In genomic region chr12:64612843-64613242, GRCh38 we compare ENCODE assay signal across 9 cellular contexts. TPM values are rescaled to one million over a fixed set of nuclear protein-coding genes. Genes with fewer than 3 reads are reported as not detected.
DNase-seq lines count a peak whose midpoint lies in the region; ATAC-seq and TF ChIP-seq lines count a peak whose summit lies in the region.
"Had no signal": no experiment of that assay in that cellular context is flagged by ENCODE, and none has a peak within 500 bp of the region (broad histone marks: within the 10 kb centered on the region; RNA-seq: fewer than 3 reads in every experiment).

No MANE protein-coding gene starts in this region.

- H3K36me3 Mint-ChIP-seq in activated naive CD4-positive, alpha-beta T cell treated with anti-CD3 and anti-CD28 coated beads, Interleukin-2, amount 10 ng/mL, durations not matched to agents 7 days and 5 days = peaks cover 50% of the 10 kb centered on the region
- H3K36me3 Mint-ChIP-seq in type B pancreatic cell = peaks cover 13% of the 10 kb centered on the region

- H3K9me3 Mint-ChIP-seq in activated naive CD4-positive, alpha-beta T cell treated with anti-CD3 and anti-CD28 coated beads, Interleukin-2, amount 10 ng/mL, durations not matched to agents 7 days and 5 days = no peaks in the 10 kb centered on the region
- no peaks in the 10 kb centered on the region for H3K9me3 Mint-ChIP-seq in type B pancreatic cell

- CTCF ChIA-PET in activated naive CD4-positive, alpha-beta T cell treated with anti-CD3 and anti-CD28 coated beads, Interleukin-2, amount 10 ng/mL, durations not matched to agents 7 days and 5 days (lab: Charles Lee) = interaction anchor here (1.6 kb wide), 1 partner anchor 84 kb away, joined by 3 read pairs; no protein-coding TSS in a partner anchor

- H3K4me1 Mint-ChIP-seq in activated naive CD4-positive, alpha-beta T cell treated with anti-CD3 and anti-CD28 coated beads, Interleukin-2, amount 10 ng/mL, durations not matched to agents 7 days and 5 days = peaks cover 55% of the 10 kb centered on the region
- peaks cover 29% of the 10 kb centered on the region for H3K4me1 Mint-ChIP-seq in type B pancreatic cell (ENCODE audit: unreplicated experiment)

- no peak for ATAC-seq in HG02970 (IDR thresholded peaks at IDR 0.05; ENCODE audit: low FRiP score, unreplicated experiment)

- no peaks in the 10 kb centered on the region for H3K27me3 Mint-ChIP-seq in activated naive CD4-positive, alpha-beta T cell treated with anti-CD3 and anti-CD28 coated beads, Interleukin-2, amount 10 ng/mL, durations not matched to agents 7 days and 5 days
- H3K27me3 Mint-ChIP-seq in type B pancreatic cell = no peaks in the 10 kb centered on the region

- peak overlapping the region; percentile 98 for H3K4me3 Mint-ChIP-seq in activated naive CD4-positive, alpha-beta T cell treated with anti-CD3 and anti-CD28 coated beads, Interleukin-2, amount 10 ng/mL, durations not matched to agents 7 days and 5 days
- H3K4me3 Mint-ChIP-seq in type B pancreatic cell = peak overlapping the region; percentile 94

- TF ChIP-seq CTCF in WI38 (IDR thresholded peaks at IDR 0.05; ENCODE audit: low read depth, low read length) = no peak
- no peak for TF ChIP-seq CTCF in fibroblast of pulmonary artery (IDR thresholded peaks at IDR 0.05; ENCODE audit: low read length, missing control alignments)
- no peak for TF ChIP-seq CTCF in type B pancreatic cell (conservative IDR thresholded peaks at IDR 0.05)

- H3K27ac Mint-ChIP-seq in activated naive CD4-positive, alpha-beta T cell treated with anti-CD3 and anti-CD28 coated beads, Interleukin-2, amount 10 ng/mL, durations not matched to agents 7 days and 5 days = peak overlapping the region; percentile 95
- no peak overlapping the region for H3K27ac Mint-ChIP-seq in type B pancreatic cell

- no peak for DNase-seq in activated naive CD4-positive, alpha-beta T cell treated with anti-CD3 and anti-CD28 coated beads, Interleukin-2, amount 10 ng/mL, durations not matched to agents 7 days and 5 days
- no peak for DNase-seq in activated naive CD4-positive, alpha-beta T cell treated with anti-CD3 and anti-CD28 coated beads, Interleukin-2, amount 50 U/mL, for 16 hours
- DNase-seq in fibroblast of pulmonary artery (ENCODE audit: low read depth) = no peak
- DNase-seq in type B pancreatic cell (ENCODE audit: extremely low spot score, unreplicated experiment) = no peak
- no peak for DNase-seq in T1000 (lab: John Stamatoyannopoulos, UW)
- DNase-seq in stimulated activated CD4-positive, alpha-beta T cell treated with anti-CD3 and anti-CD28 coated beads, Interleukin-2, amount 100 ng/mL, for 48 hours = no peak
- DNase-seq: trophoblast cell had no signal

- H3K4me3 ChIP-seq in WI38 (ENCODE audit: low read depth, low read length) (peak overlapping the region; percentile 78; the same call in 1 of the 2 replicates), fibroblast of pulmonary artery (replicated peaks; ENCODE audit: low read depth, low read length) (peak overlapping the region; percentile 8)

RNA-seq across cellular contexts. Expression of gene RASSF3, which starts 2.5 kb away (rescaled TPM):
- total RNA-seq in type B pancreatic cell (ENCODE audit: low replicate concordance) = 16.3 and 31.8 TPM in 2 replicates
